ENCODE assay signal across 10 cellular contexts in the genomic region with DNA sequence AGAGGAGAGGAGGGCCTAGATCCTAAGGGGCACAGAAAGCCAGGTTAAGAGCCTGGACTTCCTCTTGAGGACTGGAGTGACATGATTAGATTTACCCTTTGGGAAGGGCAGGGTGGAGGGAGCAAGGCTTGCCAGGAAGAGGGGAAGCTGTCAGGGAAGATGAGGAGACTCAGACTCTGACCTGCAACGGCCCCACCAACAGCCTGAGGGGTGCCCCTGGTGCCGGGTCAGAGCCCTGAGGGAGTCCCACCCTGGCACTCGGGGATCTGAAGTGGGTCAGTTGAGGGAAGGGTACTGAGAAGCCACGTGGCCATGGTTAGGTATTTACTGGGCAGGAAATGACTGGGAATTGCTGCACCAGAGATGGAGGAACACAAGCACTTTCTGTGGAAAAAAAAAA. TPM values are rescaled to one million over a fixed set of nuclear protein-coding genes. Genes with fewer than 3 reads are reported as not detected.
DNase-seq lines count a peak whose midpoint lies in the region; ATAC-seq and TF ChIP-seq lines count a peak whose summit lies in the region.
"Had no signal": no experiment of that assay in that cellular context is flagged by ENCODE, and none has a peak within 500 bp of the region (broad histone marks: within the 10 kb centered on the region; RNA-seq: fewer than 3 reads in every experiment).

No MANE protein-coding gene starts in this region.

- H3K4me3 ChIP-seq in BLaER1 treated with 17β-estradiol and CSF1 and Interleukin-3, amounts not matched to agents 10 nM and 100 nM, result no peak overlapping the region
- H3K4me3 ChIP-seq in SJSA1 (no peak overlapping the region), esophagus (ENCODE audit: low read depth in 1 of 2, low read length in 2 of 2) (no peak overlapping the region), neural progenitor cell (no peak overlapping the region)

- H2AFZ ChIP-seq in neural progenitor cell (replicated peaks), result no peak overlapping the region

- H3K27me3 ChIP-seq in BLaER1 treated with 17β-estradiol and CSF1 and Interleukin-3, amounts not matched to agents 10 nM and 100 nM, result peaks cover 0 to 9% (median 0%) of the 10 kb centered on the region in 11 experiments; a peak in 3 of 22 replicates
- H3K27me3 ChIP-seq in SJSA1 (replicated peaks) (no peaks in the 10 kb centered on the region), esophagus (ENCODE audit: control insufficient read depth in 1 of 2, insufficient read depth in 2 of 2, low read length in 2 of 2) (no peaks in the 10 kb centered on the region), neural progenitor cell (peaks cover 94% of the 10 kb centered on the region)

- no peaks in the 10 kb centered on the region for H3K9me3 ChIP-seq in BLaER1 treated with 17β-estradiol and CSF1 and Interleukin-3, amounts not matched to agents 10 nM and 100 nM (replicated peaks in 1 of 11)
- H3K9me3 ChIP-seq in SJSA1 (replicated peaks), result no peaks in the 10 kb centered on the region
- H3K9me3 ChIP-seq in esophagus (ENCODE audit: control insufficient read depth in 2 of 2, insufficient read depth in 1 of 2, low read depth in 1 of 2, low read length in 1 of 2), result no peaks in the 10 kb centered on the region
- H3K9me3 ChIP-seq in neural progenitor cell (ENCODE audit: low read depth), result no peaks in the 10 kb centered on the region

- H3K79me2 ChIP-seq in neural progenitor cell (ENCODE audit: low read depth), result no peaks in the 10 kb centered on the region

- DNase-seq in SJSA1 (ENCODE audit: low read depth in 1 of 2, low spot score in 2 of 2), result peak in 1 of 2 experiments; percentile 16
- DNase-seq in neural progenitor cell (ENCODE audit: low spot score), result no peak
- DNase-seq in UCSD-AML1 (lab: John Stamatoyannopoulos, UW; ENCODE audit: unreplicated experiment), result no peak
- DNase-seq in posterior vena cava (ENCODE audit: low spot score), result no peak
- DNase-seq: DND-41, RPMI8226 had no signal

- H3K4me3 Mint-ChIP-seq in neural progenitor cell, result no peak overlapping the region

- peak overlapping the region in 7 of 11 experiments; percentile 6 to 66 (median 57); a peak in 10 of 22 replicates for H3K9ac ChIP-seq in BLaER1 treated with 17β-estradiol and CSF1 and Interleukin-3, amounts not matched to agents 10 nM and 100 nM
- H3K9ac ChIP-seq in neural progenitor cell, result no peak overlapping the region

- peaks cover 49% of the 10 kb centered on the region for H3F3A ChIP-seq in neural progenitor cell (ENCODE audit: low read depth)

- peaks cover 39 to 64% (median 54%) of the 10 kb centered on the region in 10 experiments for H3K4me1 ChIP-seq in BLaER1 treated with 17β-estradiol and CSF1 and Interleukin-3, amounts not matched to agents 10 nM and 100 nM
- H3K4me1 ChIP-seq in SJSA1 (replicated peaks) (peaks cover 39% of the 10 kb centered on the region), esophagus (ENCODE audit: control insufficient read depth in 2 of 2, insufficient read depth in 2 of 2, low read length in 1 of 2) (peaks cover 11 to 24% of the 10 kb centered on the region in 2 donors), neural progenitor cell (peaks cover 39% of the 10 kb centered on the region)

- ATAC-seq in HG03432 (IDR thresholded peaks at IDR 0.05; ENCODE audit: unreplicated experiment) (no peak), HG02678 (IDR thresholded peaks at IDR 0.05; ENCODE audit: unreplicated experiment) (no peak)

- H4K20me1 ChIP-seq in BLaER1 treated with 17β-estradiol and CSF1 and Interleukin-3, amounts not matched to agents 10 nM and 100 nM, result peaks cover 0 to 23% (median 9%) of the 10 kb centered on the region in 11 experiments; a peak in 11 of 22 replicates
- H4K20me1 ChIP-seq in neural progenitor cell (ENCODE audit: low read depth), result peaks cover 97% of the 10 kb centered on the region

- no peak for TF ChIP-seq CTCF in neural progenitor cell (IDR thresholded peaks at IDR 0.05)

- no peaks in the 10 kb centered on the region for H3K9me3 Mint-ChIP-seq in neural progenitor cell

- H3K27ac ChIP-seq in BLaER1 treated with 17β-estradiol and CSF1 and Interleukin-3, amounts not matched to agents 10 nM and 100 nM, result peak overlapping the region in 9 of 11 experiments; percentile 37 to 80 (median 69); a peak in 17 of 22 replicates
- H3K27ac ChIP-seq in SJSA1, result peak overlapping the region; percentile 83
- peak overlapping the region; percentile 50 to 73 for H3K27ac ChIP-seq in esophagus (ENCODE audit: low read depth in 2 of 2, low read length in 1 of 2)
- no peak overlapping the region for H3K27ac ChIP-seq in neural progenitor cell

- peaks cover 0 to 8% (median 0%) of the 10 kb centered on the region in 11 experiments; a peak in 4 of 22 replicates for H3K36me3 ChIP-seq in BLaER1 treated with 17β-estradiol and CSF1 and Interleukin-3, amounts not matched to agents 10 nM and 100 nM
- peaks cover 20% of the 10 kb centered on the region for H3K36me3 ChIP-seq in SJSA1
- H3K36me3 ChIP-seq in esophagus (ENCODE audit: control insufficient read depth in 2 of 2, insufficient read depth in 2 of 2, low read length in 1 of 2), result peaks cover 0 to 3% of the 10 kb centered on the region in 2 donors
- no peaks in the 10 kb centered on the region for H3K36me3 ChIP-seq in neural progenitor cell

- no peaks in the 10 kb centered on the region for H3K27me3 Mint-ChIP-seq in neural progenitor cell (ENCODE audit: insufficient read depth, low read depth)

- intact Hi-C loops in posterior vena cava (cut with DNase I), result no loop called here

- peak overlapping the region; percentile 79 for H3K27ac Mint-ChIP-seq in neural progenitor cell

- no peaks in the 10 kb centered on the region for H3K36me3 Mint-ChIP-seq in neural progenitor cell

- peak overlapping the region; percentile 65 to 91 (median 78) for H3K4me2 ChIP-seq in BLaER1 treated with 17β-estradiol and CSF1 and Interleukin-3, amounts not matched to agents 10 nM and 100 nM
- no peak overlapping the region for H3K4me2 ChIP-seq in neural progenitor cell

- 47 to 49% methylated on average over 4 of the region's 4 CpGs for WGBS in esophagus, 2 donors

- H3K4me1 Mint-ChIP-seq in neural progenitor cell, result peaks cover 65% of the 10 kb centered on the region

RNA-seq across cellular contexts. Expression of a gene that starts 9.8 kb away (rescaled TPM):
- 67.2 and 82.6 TPM in 2 replicates for total RNA-seq in SJSA1 (2014; rRNA removed; shearing (Covaris generic))
- polyA plus RNA-seq in esophagus, result 10 to 100 TPM; 12.4 to 14.2 TPM
- total RNA-seq in neural progenitor cell (ENCODE audit: low replicate concordance), result 12.5 and 15.2 TPM in 2 replicates
- total RNA-seq in posterior vena cava, result 100 to 1,000 TPM; 108 to 120 TPM
